In the genomic region with DNA sequence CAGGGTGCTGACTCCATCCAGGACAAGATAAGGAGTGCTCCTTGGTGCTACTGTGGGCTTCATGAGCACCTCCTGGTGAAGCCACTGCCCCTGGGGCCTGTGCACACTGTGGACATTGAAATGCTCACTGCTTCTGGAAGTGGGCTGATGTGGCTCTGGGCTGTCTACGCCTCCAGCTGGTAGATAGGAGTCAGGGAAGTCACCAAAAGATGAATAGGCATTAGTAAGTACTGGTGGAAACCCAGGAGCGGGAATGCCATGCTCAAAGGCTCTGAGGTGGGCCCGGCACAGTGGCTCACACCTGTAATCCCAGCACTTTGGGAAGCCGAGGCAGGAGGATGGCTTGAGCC, we compare ENCODE assay signal across 3 cellular contexts.
TF ChIP-seq lines count a peak whose summit lies in the region.

No MANE protein-coding gene starts in this region.

TF ChIP-seq in SK-N-SH treated with all-trans-retinoic acid at 6 μM for 48 hours, 23 proteins besides CTCF, POLR2A, EP300 and RAD21 (continues in another document):
- TF ChIP-seq ESRRG (CRISPR knock-in tag; IDR thresholded peaks at IDR 0.05): no peak
- TF ChIP-seq OSR1 (CRISPR knock-in tag; IDR thresholded peaks at IDR 0.05): no peak
- TF ChIP-seq PPARA (CRISPR knock-in tag; IDR thresholded peaks at IDR 0.05; ENCODE audit: borderline replicate concordance): no peak
- no peak for TF ChIP-seq TOX (CRISPR knock-in tag; IDR thresholded peaks at IDR 0.05; ENCODE audit: borderline replicate concordance)
- TF ChIP-seq SNAI2 (CRISPR knock-in tag; IDR thresholded peaks at IDR 0.05): no peak
- no peak for TF ChIP-seq RARB (CRISPR knock-in tag; IDR thresholded peaks at IDR 0.05)
- TF ChIP-seq ZFP3 (CRISPR knock-in tag; IDR thresholded peaks at IDR 0.05): no peak
- TF ChIP-seq, protein P1, sequence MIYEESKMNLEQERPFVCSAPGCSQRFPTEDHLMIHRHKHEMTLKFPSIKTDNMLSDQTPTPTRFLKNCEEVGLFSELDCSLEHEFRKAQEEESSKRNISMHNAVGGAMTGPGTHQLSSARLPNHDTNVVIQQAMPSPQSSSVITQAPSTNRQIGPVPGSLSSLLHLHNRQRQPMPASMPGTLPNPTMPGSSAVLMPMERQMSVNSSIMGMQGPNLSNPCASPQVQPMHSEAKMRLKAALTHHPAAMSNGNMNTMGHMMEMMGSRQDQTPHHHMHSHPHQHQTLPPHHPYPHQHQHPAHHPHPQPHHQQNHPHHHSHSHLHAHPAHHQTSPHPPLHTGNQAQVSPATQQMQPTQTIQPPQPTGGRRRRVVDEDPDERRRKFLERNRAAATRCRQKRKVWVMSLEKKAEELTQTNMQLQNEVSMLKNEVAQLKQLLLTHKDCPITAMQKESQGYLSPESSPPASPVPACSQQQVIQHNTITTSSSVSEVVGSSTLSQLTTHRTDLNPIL (CRISPR knock-in tag; IDR thresholded peaks at IDR 0.05; ENCODE audit: low read depth): no peak
- no peak for TF ChIP-seq CSDC2 (CRISPR knock-in tag; IDR thresholded peaks at IDR 0.05)
- TF ChIP-seq ZFP30 (CRISPR knock-in tag; IDR thresholded peaks at IDR 0.05): no peak
- TF ChIP-seq TCF4 (CRISPR knock-in tag; IDR thresholded peaks at IDR 0.05; ENCODE audit: borderline replicate concordance): no peak
- no peak for TF ChIP-seq ZNF70 (CRISPR knock-in tag; IDR thresholded peaks at IDR 0.05)
- TF ChIP-seq, protein P2, sequence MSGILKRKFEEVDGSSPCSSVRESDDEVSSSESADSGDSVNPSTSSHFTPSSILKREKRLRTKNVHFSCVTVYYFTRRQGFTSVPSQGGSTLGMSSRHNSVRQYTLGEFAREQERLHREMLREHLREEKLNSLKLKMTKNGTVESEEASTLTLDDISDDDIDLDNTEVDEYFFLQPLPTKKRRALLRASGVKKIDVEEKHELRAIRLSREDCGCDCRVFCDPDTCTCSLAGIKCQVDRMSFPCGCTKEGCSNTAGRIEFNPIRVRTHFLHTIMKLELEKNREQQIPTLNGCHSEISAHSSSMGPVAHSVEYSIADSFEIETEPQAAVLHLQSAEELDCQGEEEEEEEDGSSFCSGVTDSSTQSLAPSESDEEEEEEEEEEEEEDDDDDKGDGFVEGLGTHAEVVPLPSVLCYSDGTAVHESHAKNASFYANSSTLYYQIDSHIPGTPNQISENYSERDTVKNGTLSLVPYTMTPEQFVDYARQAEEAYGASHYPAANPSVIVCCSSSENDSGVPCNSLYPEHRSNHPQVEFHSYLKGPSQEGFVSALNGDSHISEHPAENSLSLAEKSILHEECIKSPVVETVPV (CRISPR knock-in tag; IDR thresholded peaks at IDR 0.05): no peak
- TF ChIP-seq BACH2 (CRISPR knock-in tag; IDR thresholded peaks at IDR 0.05; ENCODE audit: borderline replicate concordance): no peak
- TF ChIP-seq, protein P3, sequence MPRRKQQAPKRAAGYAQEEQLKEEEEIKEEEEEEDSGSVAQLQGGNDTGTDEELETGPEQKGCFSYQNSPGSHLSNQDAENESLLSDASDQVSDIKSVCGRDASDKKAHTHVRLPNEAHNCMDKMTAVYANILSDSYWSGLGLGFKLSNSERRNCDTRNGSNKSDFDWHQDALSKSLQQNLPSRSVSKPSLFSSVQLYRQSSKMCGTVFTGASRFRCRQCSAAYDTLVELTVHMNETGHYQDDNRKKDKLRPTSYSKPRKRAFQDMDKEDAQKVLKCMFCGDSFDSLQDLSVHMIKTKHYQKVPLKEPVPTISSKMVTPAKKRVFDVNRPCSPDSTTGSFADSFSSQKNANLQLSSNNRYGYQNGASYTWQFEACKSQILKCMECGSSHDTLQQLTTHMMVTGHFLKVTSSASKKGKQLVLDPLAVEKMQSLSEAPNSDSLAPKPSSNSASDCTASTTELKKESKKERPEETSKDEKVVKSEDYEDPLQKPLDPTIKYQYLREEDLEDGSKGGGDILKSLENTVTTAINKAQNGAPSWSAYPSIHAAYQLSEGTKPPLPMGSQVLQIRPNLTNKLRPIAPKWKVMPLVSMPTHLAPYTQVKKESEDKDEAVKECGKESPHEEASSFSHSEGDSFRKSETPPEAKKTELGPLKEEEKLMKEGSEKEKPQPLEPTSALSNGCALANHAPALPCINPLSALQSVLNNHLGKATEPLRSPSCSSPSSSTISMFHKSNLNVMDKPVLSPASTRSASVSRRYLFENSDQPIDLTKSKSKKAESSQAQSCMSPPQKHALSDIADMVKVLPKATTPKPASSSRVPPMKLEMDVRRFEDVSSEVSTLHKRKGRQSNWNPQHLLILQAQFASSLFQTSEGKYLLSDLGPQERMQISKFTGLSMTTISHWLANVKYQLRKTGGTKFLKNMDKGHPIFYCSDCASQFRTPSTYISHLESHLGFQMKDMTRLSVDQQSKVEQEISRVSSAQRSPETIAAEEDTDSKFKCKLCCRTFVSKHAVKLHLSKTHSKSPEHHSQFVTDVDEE (CRISPR knock-in tag; IDR thresholded peaks at IDR 0.05): no peak
- no peak for TF ChIP-seq ZC3H10 (CRISPR knock-in tag; IDR thresholded peaks at IDR 0.05)

TF ChIP-seq in SK-N-SH, 30 proteins besides CTCF, POLR2A, EP300 and RAD21 (continues in another document):
- TF ChIP-seq, protein P4, sequence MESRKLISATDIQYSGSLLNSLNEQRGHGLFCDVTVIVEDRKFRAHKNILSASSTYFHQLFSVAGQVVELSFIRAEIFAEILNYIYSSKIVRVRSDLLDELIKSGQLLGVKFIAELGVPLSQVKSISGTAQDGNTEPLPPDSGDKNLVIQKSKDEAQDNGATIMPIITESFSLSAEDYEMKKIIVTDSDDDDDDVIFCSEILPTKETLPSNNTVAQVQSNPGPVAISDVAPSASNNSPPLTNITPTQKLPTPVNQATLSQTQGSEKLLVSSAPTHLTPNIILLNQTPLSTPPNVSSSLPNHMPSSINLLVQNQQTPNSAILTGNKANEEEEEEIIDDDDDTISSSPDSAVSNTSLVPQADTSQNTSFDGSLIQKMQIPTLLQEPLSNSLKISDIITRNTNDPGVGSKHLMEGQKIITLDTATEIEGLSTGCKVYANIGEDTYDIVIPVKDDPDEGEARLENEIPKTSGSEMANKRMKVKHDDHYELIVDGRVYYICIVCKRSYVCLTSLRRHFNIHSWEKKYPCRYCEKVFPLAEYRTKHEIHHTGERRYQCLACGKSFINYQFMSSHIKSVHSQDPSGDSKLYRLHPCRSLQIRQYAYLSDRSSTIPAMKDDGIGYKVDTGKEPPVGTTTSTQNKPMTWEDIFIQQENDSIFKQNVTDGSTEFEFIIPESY (IDR thresholded peaks at IDR 0.05; ENCODE audit: borderline replicate concordance, low read depth): no peak
- TF ChIP-seq EZH2phosphoT487 (IDR thresholded peaks at IDR 0.05; ENCODE audit: borderline replicate concordance, low read depth) (no peak), CHD2 (IDR thresholded peaks at IDR 0.05; ENCODE audit: low read length, partially characterized antibody) (no peak), YY1 (IDR thresholded peaks at IDR 0.05; ENCODE audit: low read depth) (no peak), SMC3 (IDR thresholded peaks at IDR 0.05; ENCODE audit: low read depth, low read length) (no peak), MXI1 (IDR thresholded peaks at IDR 0.05; ENCODE audit: low read depth, low read length) (no peak), ELF1 (IDR thresholded peaks at IDR 0.05) (no peak), POLR2AphosphoS5 (IDR thresholded peaks at IDR 0.05; ENCODE audit: low read depth, low read length) (no peak), TCF12 (IDR thresholded peaks at IDR 0.05) (no peak)
- TF ChIP-seq, protein P5, sequence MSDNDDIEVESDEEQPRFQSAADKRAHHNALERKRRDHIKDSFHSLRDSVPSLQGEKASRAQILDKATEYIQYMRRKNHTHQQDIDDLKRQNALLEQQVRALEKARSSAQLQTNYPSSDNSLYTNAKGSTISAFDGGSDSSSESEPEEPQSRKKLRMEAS (IDR thresholded peaks at IDR 0.05; ENCODE audit: low read depth): no peak
- TF ChIP-seq, protein P6, sequence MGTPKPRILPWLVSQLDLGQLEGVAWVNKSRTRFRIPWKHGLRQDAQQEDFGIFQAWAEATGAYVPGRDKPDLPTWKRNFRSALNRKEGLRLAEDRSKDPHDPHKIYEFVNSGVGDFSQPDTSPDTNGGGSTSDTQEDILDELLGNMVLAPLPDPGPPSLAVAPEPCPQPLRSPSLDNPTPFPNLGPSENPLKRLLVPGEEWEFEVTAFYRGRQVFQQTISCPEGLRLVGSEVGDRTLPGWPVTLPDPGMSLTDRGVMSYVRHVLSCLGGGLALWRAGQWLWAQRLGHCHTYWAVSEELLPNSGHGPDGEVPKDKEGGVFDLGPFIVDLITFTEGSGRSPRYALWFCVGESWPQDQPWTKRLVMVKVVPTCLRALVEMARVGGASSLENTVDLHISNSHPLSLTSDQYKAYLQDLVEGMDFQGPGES (IDR thresholded peaks at IDR 0.05; ENCODE audit: low read depth, low read length): no peak
- TF ChIP-seq, protein P7, sequence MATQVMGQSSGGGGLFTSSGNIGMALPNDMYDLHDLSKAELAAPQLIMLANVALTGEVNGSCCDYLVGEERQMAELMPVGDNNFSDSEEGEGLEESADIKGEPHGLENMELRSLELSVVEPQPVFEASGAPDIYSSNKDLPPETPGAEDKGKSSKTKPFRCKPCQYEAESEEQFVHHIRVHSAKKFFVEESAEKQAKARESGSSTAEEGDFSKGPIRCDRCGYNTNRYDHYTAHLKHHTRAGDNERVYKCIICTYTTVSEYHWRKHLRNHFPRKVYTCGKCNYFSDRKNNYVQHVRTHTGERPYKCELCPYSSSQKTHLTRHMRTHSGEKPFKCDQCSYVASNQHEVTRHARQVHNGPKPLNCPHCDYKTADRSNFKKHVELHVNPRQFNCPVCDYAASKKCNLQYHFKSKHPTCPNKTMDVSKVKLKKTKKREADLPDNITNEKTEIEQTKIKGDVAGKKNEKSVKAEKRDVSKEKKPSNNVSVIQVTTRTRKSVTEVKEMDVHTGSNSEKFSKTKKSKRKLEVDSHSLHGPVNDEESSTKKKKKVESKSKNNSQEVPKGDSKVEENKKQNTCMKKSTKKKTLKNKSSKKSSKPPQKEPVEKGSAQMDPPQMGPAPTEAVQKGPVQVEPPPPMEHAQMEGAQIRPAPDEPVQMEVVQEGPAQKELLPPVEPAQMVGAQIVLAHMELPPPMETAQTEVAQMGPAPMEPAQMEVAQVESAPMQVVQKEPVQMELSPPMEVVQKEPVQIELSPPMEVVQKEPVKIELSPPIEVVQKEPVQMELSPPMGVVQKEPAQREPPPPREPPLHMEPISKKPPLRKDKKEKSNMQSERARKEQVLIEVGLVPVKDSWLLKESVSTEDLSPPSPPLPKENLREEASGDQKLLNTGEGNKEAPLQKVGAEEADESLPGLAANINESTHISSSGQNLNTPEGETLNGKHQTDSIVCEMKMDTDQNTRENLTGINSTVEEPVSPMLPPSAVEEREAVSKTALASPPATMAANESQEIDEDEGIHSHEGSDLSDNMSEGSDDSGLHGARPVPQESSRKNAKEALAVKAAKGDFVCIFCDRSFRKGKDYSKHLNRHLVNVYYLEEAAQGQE (IDR thresholded peaks at IDR 0.05; ENCODE audit: low read depth, low read length): no peak

TF ChIP-seq in H1, 55 proteins besides CTCF, POLR2A, EP300 and RAD21:
- no peak for TF ChIP-seq POU5F1 (IDR thresholded peaks at IDR 0.05; ENCODE audit: low read depth, low read length)
- TF ChIP-seq YY1 (IDR thresholded peaks at IDR 0.05; ENCODE audit: low read depth, low read length): no peak
- TF ChIP-seq, protein P8, sequence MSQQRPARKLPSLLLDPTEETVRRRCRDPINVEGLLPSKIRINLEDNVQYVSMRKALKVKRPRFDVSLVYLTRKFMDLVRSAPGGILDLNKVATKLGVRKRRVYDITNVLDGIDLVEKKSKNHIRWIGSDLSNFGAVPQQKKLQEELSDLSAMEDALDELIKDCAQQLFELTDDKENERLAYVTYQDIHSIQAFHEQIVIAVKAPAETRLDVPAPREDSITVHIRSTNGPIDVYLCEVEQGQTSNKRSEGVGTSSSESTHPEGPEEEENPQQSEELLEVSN (IDR thresholded peaks at IDR 0.05): no peak
- TF ChIP-seq TBP (IDR thresholded peaks at IDR 0.05; ENCODE audit: low read depth, low read length): no peak
- no peak for TF ChIP-seq RBBP5 (IDR thresholded peaks at IDR 0.05; ENCODE audit: borderline replicate concordance, low read depth, low read length)
